13 cellular contexts compared by ENCODE assay signal in the genomic region with DNA sequence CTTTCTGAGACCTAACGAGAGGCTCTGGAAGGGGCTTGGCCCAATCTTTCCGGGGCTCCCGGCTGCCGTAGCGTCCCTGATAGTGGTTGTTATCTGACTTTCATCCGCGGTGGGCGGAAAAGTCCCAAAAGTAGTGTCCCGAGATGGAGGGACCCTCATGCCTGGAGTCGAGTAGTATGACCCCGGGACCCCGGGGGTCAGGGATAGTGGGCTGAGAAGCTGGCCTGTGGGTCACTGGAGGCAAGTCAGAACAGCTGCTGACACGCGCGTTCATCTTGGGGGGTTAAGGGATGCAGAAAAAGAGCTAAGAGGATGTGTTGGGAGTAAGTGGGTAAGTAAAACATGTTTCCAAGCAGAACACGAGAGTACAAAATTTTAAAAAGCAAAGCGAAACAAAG.
DNase-seq lines count a peak whose midpoint lies in the region; ATAC-seq, FAIRE-seq and TF ChIP-seq lines count a peak whose summit lies in the region.
"Had no signal": no experiment of that assay in that cellular context is flagged by ENCODE, and none has a peak within 500 bp of the region (broad histone marks: within the 10 kb centered on the region; RNA-seq: fewer than 3 reads in every experiment).

No MANE protein-coding gene starts in this region.

- in situ Hi-C loops in K562 (cut with MboI) = loop anchor here (10.0 kb wide), 1 partner anchor 530 kb away; no protein-coding TSS in a partner anchor

- H2AFZ ChIP-seq in K562 (ENCODE audit: low read depth, low read length) = no peak overlapping the region

- no peak overlapping the region for H2BK120ac ChIP-seq in mesendoderm (ENCODE audit: low read depth, low read length)

- peak overlapping the region; percentile 55 for H3K4me3 Mint-ChIP-seq in activated T-cell treated with anti-CD3 and anti-CD28 coated beads, Interleukin-2, amount 50 U/mL, for 24 hours

- CTCF ChIA-PET in K562 (lab: Yijun Ruan, JAX; ENCODE audit: low intra/inter-chr PET ratio) = no interaction called here

- H3K23ac ChIP-seq in mesendoderm (ENCODE audit: low read length) = no peak overlapping the region

- WGBS in K562 (ENCODE audit: insufficient coverage, low coverage, missing lambda C conversion rate) = 16% methylated on average over 17 of the region's 17 CpGs
- no CpG with 5 or more reads among the region's 17 CpGs for WGBS in mesendoderm (ENCODE audit: extremely low coverage, insufficient coverage, low lambda C conversion rate)
- WGBS in spleen, 5 donors = 8 to 29% (median 14%) methylated on average over 17 of the region's 17 CpGs
- 4 to 14% methylated on average over 14 to 15 of the region's 17 CpGs for WGBS in testis, 2 donors

- TF ChIP-seq RAD21 in K562 (CRISPR knock-in tag; conservative IDR thresholded peaks at IDR 0.05 in 1 of 2, IDR thresholded peaks at IDR 0.05 in 1 of 2) = no peak

- no peak overlapping the region for H2BK15ac ChIP-seq in mesendoderm (replicated peaks; ENCODE audit: low read depth)

- no peak for ATAC-seq in K562
- ATAC-seq in HG02759 (IDR thresholded peaks at IDR 0.05; ENCODE audit: unreplicated experiment) = no peak
- ATAC-seq: PC-3 had no signal

- H3K9me1 ChIP-seq in K562 (ENCODE audit: control insufficient read depth, insufficient read depth, low read length) = no peaks in the 10 kb centered on the region

- H3K27me3 Mint-ChIP-seq in activated T-cell treated with anti-CD3 and anti-CD28 coated beads, Interleukin-2, amount 50 U/mL, for 24 hours = peaks cover 30% of the 10 kb centered on the region

- H3K9me3 Mint-ChIP-seq in activated T-cell treated with anti-CD3 and anti-CD28 coated beads, Interleukin-2, amount 50 U/mL, for 24 hours = peaks cover 6% of the 10 kb centered on the region

- H3K9ac ChIP-seq in K562 (ENCODE audit: insufficient read depth in 1 of 2, low read depth in 2 of 2, low read length in 2 of 2) (no peak overlapping the region), mesendoderm (ENCODE audit: low read length) (no peak overlapping the region)
- H3K9ac ChIP-seq: KMS-11 had no signal

- H3K4me3 ChIP-seq in K562 (no peak overlapping the region), mesendoderm (ENCODE audit: low read length) (no peak overlapping the region), spleen (peak overlapping the region in 1 of 8 donors; percentile 12), testis (no peak overlapping the region)

- FAIRE-seq in K562 (lab: Jason Lieb, UNC) = no peak
- FAIRE-seq: urothelium cell line had no signal

- no peaks in the 10 kb centered on the region for H3K79me2 ChIP-seq in K562 (ENCODE audit: control insufficient read depth, insufficient read depth, low read length)
- no peaks in the 10 kb centered on the region for H3K79me2 ChIP-seq in mesendoderm (ENCODE audit: control insufficient read depth, insufficient read depth, low read length)

- no peak overlapping the region for H4K5ac ChIP-seq in mesendoderm (ENCODE audit: low read length)

- no peaks in the 10 kb centered on the region for H4K20me1 ChIP-seq in K562 (replicated peaks; ENCODE audit: control insufficient read depth, insufficient read depth, low read length)

- intact Hi-C loops in K562 (cut with micrococcal nuclease) = loop anchor here (10.0 kb wide), 1 partner anchor 230 kb away; no protein-coding TSS in a partner anchor
- intact Hi-C loops in spleen (cut with DNase I; ENCODE audit: low total_unique reads) = loop anchor here (10.0 kb wide), 1 partner anchor 530 kb away; no protein-coding TSS in a partner anchor
- intact Hi-C loops in testis (cut with DNase I; ENCODE audit: low total_unique reads) = no loop called here

- H3K27me3 ChIP-seq in K562 (ENCODE audit: control insufficient read depth in 2 of 2, insufficient read depth in 2 of 2, low read length in 2 of 2) (peaks cover 23 to 30% of the 10 kb centered on the region in 2 experiments; a peak in 4 of 5 replicates), mesendoderm (ENCODE audit: insufficient read depth, low read length, poor library complexity) (peaks cover 36% of the 10 kb centered on the region), spleen (replicated peaks in 1 of 7) (peaks cover 0 to 92% (median 49%) of the 10 kb centered on the region in 7 donors), testis (no peaks in the 10 kb centered on the region)

- no TSS peak for BruUV-seq in K562 (replicated peaks; lab: Mats Ljungman, UMichigan)

- H2BK5ac ChIP-seq in mesendoderm (ENCODE audit: low read length) = no peak overlapping the region

- H3K56ac ChIP-seq in mesendoderm (ENCODE audit: low read length) = peak overlapping the region; percentile 15

- H3K4me1 ChIP-seq in K562 (replicated peaks in 1 of 2; ENCODE audit: control insufficient read depth in 2 of 2, insufficient read depth in 2 of 2, low read length in 2 of 2) (peaks cover 3 to 7% of the 10 kb centered on the region in 2 experiments; a peak in 4 of 5 replicates), mesendoderm (ENCODE audit: control insufficient read depth, low read depth, low read length) (peaks cover 4% of the 10 kb centered on the region), spleen (peaks cover 5 to 58% (median 31%) of the 10 kb centered on the region in 6 donors), testis (no peaks in the 10 kb centered on the region)

- no peak for DNase-seq in activated T-cell treated with anti-CD3 and anti-CD28 coated beads, Interleukin-2, amount 50 U/mL, for 24 hours
- DNase-seq in activated T-cell treated with anti-CD3 and anti-CD28 coated beads for 4 hours (no peak), K562 (ENCODE audit: extremely low read depth in 1 of 4, low spot score in 3 of 4) (no peak), mesendoderm (no peak), spleen (no peak), testis (no peak)
- DNase-seq: activated effector memory CD4-positive, alpha-beta T cell treated with anti-CD3 and anti-CD28 coated beads, Interleukin-2, amount 50 U/mL, for 16 hours; effector CD4-positive, alpha-beta T cell; PC-3 had no signal

- POLR2A ChIA-PET in K562 (lab: Yijun Ruan, JAX) = no interaction called here

- TF ChIP-seq POLR2A in K562 (conservative IDR thresholded peaks at IDR 0.05) (no peak), spleen (IDR thresholded peaks at IDR 0.05) (no peak), testis (IDR thresholded peaks at IDR 0.05) (no peak)

- H3K4ac ChIP-seq in mesendoderm (ENCODE audit: low read depth, low read length) = no peak overlapping the region

- no peak overlapping the region for H2AK5ac ChIP-seq in mesendoderm (ENCODE audit: low read length)

- no peak overlapping the region for H3K18ac ChIP-seq in mesendoderm (ENCODE audit: low read length)

- TF ChIP-seq EP300 in K562 (IDR thresholded peaks at IDR 0.05; ENCODE audit: low read length) = no peak

- H3K9me3 ChIP-seq in K562 (replicated peaks; ENCODE audit: control insufficient read depth, insufficient read depth, low read depth, low read length) = no peaks in the 10 kb centered on the region
- peaks cover 0 to 8% (median under 1%) of the 10 kb centered on the region in 8 donors for H3K9me3 ChIP-seq in spleen
- no peaks in the 10 kb centered on the region for H3K9me3 ChIP-seq in testis

- no peaks in the 10 kb centered on the region for H3K36me3 Mint-ChIP-seq in activated T-cell treated with anti-CD3 and anti-CD28 coated beads, Interleukin-2, amount 50 U/mL, for 24 hours (ENCODE audit: low read depth)

- H3K4me1 Mint-ChIP-seq in activated T-cell treated with anti-CD3 and anti-CD28 coated beads, Interleukin-2, amount 50 U/mL, for 24 hours (ENCODE audit: low read depth) = peaks cover 23% of the 10 kb centered on the region

- no peaks in the 10 kb centered on the region for H3K79me1 ChIP-seq in mesendoderm (ENCODE audit: low read length)

- H4K8ac ChIP-seq in mesendoderm (ENCODE audit: low read depth, low read length) = no peak overlapping the region

- TF ChIP-seq CTCF in K562 (IDR thresholded peaks at IDR 0.05 in 2 of 3, conservative IDR thresholded peaks at IDR 0.05 in 1 of 3; ENCODE audit: insufficient read depth in 2 of 3, low read depth in 1 of 3, low read length in 3 of 3) (no peak), spleen (IDR thresholded peaks at IDR 0.05 in 8 of 11, conservative IDR thresholded peaks at IDR 0.05 in 3 of 11) (no peak), testis (IDR thresholded peaks at IDR 0.05) (no peak)

- no peak overlapping the region for H3K27ac Mint-ChIP-seq in activated T-cell treated with anti-CD3 and anti-CD28 coated beads, Interleukin-2, amount 50 U/mL, for 24 hours

- H3K36me3 ChIP-seq in K562 (ENCODE audit: control insufficient read depth, insufficient read depth, low read length) (no peaks in the 10 kb centered on the region), mesendoderm (ENCODE audit: control insufficient read depth, insufficient read depth, low read length) (no peaks in the 10 kb centered on the region), spleen (no peaks in the 10 kb centered on the region), testis (ENCODE audit: low read depth, missing control alignments) (no peaks in the 10 kb centered on the region)

- no peak overlapping the region for H3K27ac ChIP-seq in K562 (ENCODE audit: extremely low read depth, low read depth, low read length)
- H3K27ac ChIP-seq in mesendoderm (ENCODE audit: low read depth, low read length) = no peak overlapping the region
- peak overlapping the region; percentile 97 for H3K27ac ChIP-seq in temporal lobe (ENCODE audit: low read depth, low read length)
- H3K27ac ChIP-seq in spleen = no peak overlapping the region
- no peak overlapping the region for H3K27ac ChIP-seq in testis
- H3K27ac ChIP-seq: KMS-11 had no signal

- H3K4me2 ChIP-seq in K562 (ENCODE audit: insufficient read depth, low read length) (peak overlapping the region; percentile 18; the same call in 1 of the 2 replicates), mesendoderm (ENCODE audit: low read length) (peak overlapping the region; percentile 7)
- H3K4me2 ChIP-seq: KMS-11 had no signal

TF ChIP-seq in K562, 482 proteins besides CTCF, POLR2A, EP300 and RAD21 (continues in another document):
- TF ChIP-seq SREBF1 (IDR thresholded peaks at IDR 0.05; ENCODE audit: borderline replicate concordance, low read depth, low read length) (no peak), KDM4B (IDR thresholded peaks at IDR 0.05; ENCODE audit: borderline replicate concordance in 2 of 2, low read depth in 1 of 2) (no peak), HNRNPLL (IDR thresholded peaks at IDR 0.05; ENCODE audit: low read depth, low read length, poor library complexity, severe bottlenecking) (no peak), MAFK (IDR thresholded peaks at IDR 0.05; ENCODE audit: low read length) (no peak), RBFOX2 (IDR thresholded peaks at IDR 0.05; ENCODE audit: low read depth, low read length) (no peak)
- TF ChIP-seq, protein P1, sequence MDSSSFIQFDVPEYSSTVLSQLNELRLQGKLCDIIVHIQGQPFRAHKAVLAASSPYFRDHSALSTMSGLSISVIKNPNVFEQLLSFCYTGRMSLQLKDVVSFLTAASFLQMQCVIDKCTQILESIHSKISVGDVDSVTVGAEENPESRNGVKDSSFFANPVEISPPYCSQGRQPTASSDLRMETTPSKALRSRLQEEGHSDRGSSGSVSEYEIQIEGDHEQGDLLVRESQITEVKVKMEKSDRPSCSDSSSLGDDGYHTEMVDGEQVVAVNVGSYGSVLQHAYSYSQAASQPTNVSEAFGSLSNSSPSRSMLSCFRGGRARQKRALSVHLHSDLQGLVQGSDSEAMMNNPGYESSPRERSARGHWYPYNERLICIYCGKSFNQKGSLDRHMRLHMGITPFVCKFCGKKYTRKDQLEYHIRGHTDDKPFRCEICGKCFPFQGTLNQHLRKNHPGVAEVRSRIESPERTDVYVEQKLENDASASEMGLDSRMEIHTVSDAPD (CRISPR knock-in tag; IDR thresholded peaks at IDR 0.05) = no peak
